In genomic region chr11:77705195-77705876, GRCh38 we compare ENCODE assay signal across 10 cellular contexts.
DNase-seq lines count a peak whose midpoint lies in the region; ATAC-seq and TF ChIP-seq lines count a peak whose summit lies in the region.
"Had no signal": no experiment of that assay in that cellular context is flagged by ENCODE, and none has a peak within 500 bp of the region (broad histone marks: within the 10 kb centered on the region; RNA-seq: fewer than 3 reads in every experiment).

No MANE protein-coding gene starts in this region.

- H3K9me3 Mint-ChIP-seq in central memory CD8-positive, alpha-beta T cell: no peaks in the 10 kb centered on the region

- TF ChIP-seq CTCF in NB4 (IDR thresholded peaks at IDR 0.05; ENCODE audit: low read depth, low read length): no peak

- H3K4me3 Mint-ChIP-seq in central memory CD8-positive, alpha-beta T cell: peak overlapping the region; percentile 11

- H3K4me3 ChIP-seq in NB4 (ENCODE audit: low read depth, low read length) (no peak overlapping the region), skeletal muscle cell (ENCODE audit: low read depth, low read length) (no peak overlapping the region)
- H3K4me3 ChIP-seq: stomach had no signal

- peak; percentile 10 for DNase-seq in SKM-1 treated with dmso at 0.1 percent for 144 hours (lab: John Stamatoyannopoulos, UW; ENCODE audit: unreplicated experiment)
- no peak for DNase-seq in SKM-1 (lab: John Stamatoyannopoulos, UW; ENCODE audit: unreplicated experiment)
- peak; percentile 89 for DNase-seq in NB4 (ENCODE audit: low read depth)
- DNase-seq in central memory CD8-positive, alpha-beta T cell (ENCODE audit: low spot score in 2 of 2): no peak
- peak; percentile 11 for DNase-seq in skeletal muscle cell (ENCODE audit: low read depth)
- DNase-seq in germinal center (ENCODE audit: low spot score): no peak
- DNase-seq: NCI-H510A, stomach had no signal

- peaks cover 11% of the 10 kb centered on the region for H3K36me3 Mint-ChIP-seq in central memory CD8-positive, alpha-beta T cell (ENCODE audit: insufficient read depth)

- H3K27me3 Mint-ChIP-seq in central memory CD8-positive, alpha-beta T cell: no peaks in the 10 kb centered on the region

- TF ChIP-seq POLR2A in NB4 (IDR thresholded peaks at IDR 0.05; ENCODE audit: extremely low read depth, insufficient read length): no peak

- H3K4me1 Mint-ChIP-seq in central memory CD8-positive, alpha-beta T cell: peaks cover 28% of the 10 kb centered on the region

- no peak overlapping the region for H3K27ac Mint-ChIP-seq in central memory CD8-positive, alpha-beta T cell (ENCODE audit: low read depth)

- ATAC-seq in central memory CD8-positive, alpha-beta T cell (replicated peaks; ENCODE audit: extremely low read depth, poor library complexity, severe bottlenecking): no peak
- no peak for ATAC-seq in HG02970 (IDR thresholded peaks at IDR 0.05; ENCODE audit: low FRiP score, unreplicated experiment)
- no peak for ATAC-seq in GM21576 (IDR thresholded peaks at IDR 0.05; ENCODE audit: unreplicated experiment)

Comparison
In these comparisons a context has a peak if more than half of its experiments do, and no peak if none do; other contexts are left out.
1. DNase-seq: peak in SKM-1 treated with dmso at 0.1 percent for 144 hours (single experiment), NB4 (single experiment) and skeletal muscle cell (single experiment); none in SKM-1 (single experiment), central memory CD8-positive, alpha-beta T cell (0 of 2) and germinal center (single experiment).